ENCODE assay signal across 21 cellular contexts in genomic region chr7:19060870-19061269, GRCh38. TPM values are rescaled to one million over a fixed set of nuclear protein-coding genes. Genes with fewer than 3 reads are reported as not detected.
DNase-seq lines count a peak whose midpoint lies in the region; ATAC-seq, FAIRE-seq and TF ChIP-seq lines count a peak whose summit lies in the region.
"Had no signal": no experiment of that assay in that cellular context is flagged by ENCODE, and none has a peak within 500 bp of the region (broad histone marks: within the 10 kb centered on the region; RNA-seq: fewer than 3 reads in every experiment).

No MANE protein-coding gene starts in this region.

- no peaks in the 10 kb centered on the region for H3K36me3 ChIP-seq in astrocyte (ENCODE audit: insufficient read depth, low read length)
- H3K36me3 ChIP-seq: BE2C, heart left ventricle, thoracic aorta had no signal

- no peak overlapping the region for H3K27ac ChIP-seq in astrocyte (ENCODE audit: low read depth, low read length)
- H3K27ac ChIP-seq: heart left ventricle, thoracic aorta had no signal

- TF ChIP-seq CTCF in AG09319 (IDR thresholded peaks at IDR 0.05; ENCODE audit: low read depth, low read length) (no peak), HFF-Myc (IDR thresholded peaks at IDR 0.05; ENCODE audit: low read depth, low read length, missing control alignments) (no peak), astrocyte (IDR thresholded peaks at IDR 0.05; ENCODE audit: insufficient read depth, low read depth, low read length) (no peak), fibroblast of villous mesenchyme (IDR thresholded peaks at IDR 0.05; ENCODE audit: insufficient read depth, low read depth, low read length) (no peak)

- H3K4me1 Mint-ChIP-seq in astrocyte (ENCODE audit: low read depth, unreplicated experiment): no peaks in the 10 kb centered on the region
- H3K4me1 Mint-ChIP-seq: activated CD4-positive, alpha-beta T cell treated with anti-CD3 and anti-CD28 coated beads for 36 hours; naive thymus-derived CD8-positive, alpha-beta T cell had no signal

- ATAC-seq in HG03439 (IDR thresholded peaks at IDR 0.05; ENCODE audit: unreplicated experiment) (no peak), GM18867 (IDR thresholded peaks at IDR 0.05; ENCODE audit: unreplicated experiment) (no peak)
- ATAC-seq: activated CD4-positive, alpha-beta T cell treated with anti-CD3 and anti-CD28 coated beads for 36 hours; HCT116; heart left ventricle; naive thymus-derived CD8-positive, alpha-beta T cell had no signal

- no peak overlapping the region for H3K4me2 ChIP-seq in astrocyte (ENCODE audit: low read length)

- no peak overlapping the region for H2AFZ ChIP-seq in astrocyte (ENCODE audit: low read depth, low read length)

- H3K27me3 ChIP-seq in astrocyte (ENCODE audit: insufficient read depth, low read length): no peaks in the 10 kb centered on the region
- H3K27me3 ChIP-seq: BE2C, heart left ventricle had no signal

- H3K4me1 ChIP-seq in astrocyte (ENCODE audit: insufficient read depth, low read length): no peaks in the 10 kb centered on the region
- H3K4me1 ChIP-seq: heart left ventricle had no signal

- DNase-seq in AG09319 (ENCODE audit: extremely low read depth, low read depth): peak; percentile 60
- peak; percentile 72 for DNase-seq in HFF-Myc (ENCODE audit: extremely low read depth, low read depth)
- DNase-seq in astrocyte (ENCODE audit: low read depth): peak; percentile 5
- peak; percentile 65 for DNase-seq in fibroblast of villous mesenchyme (ENCODE audit: low read depth)
- DNase-seq in activated CD4-positive, alpha-beta T cell treated with anti-CD3 and anti-CD28 coated beads for 4 hours: no peak
- DNase-seq in activated CD4-positive, alpha-beta T cell treated with anti-CD3 and anti-CD28 coated beads, Interleukin-2, amount 50 U/mL, for 4 hours: no peak
- DNase-seq: activated CD4-positive, alpha-beta T cell treated with anti-CD3 and anti-CD28 coated beads for 36 hours; activated effector memory CD4-positive, alpha-beta T cell treated with anti-CD3 and anti-CD28 coated beads, Interleukin-2, amount 50 U/mL, for 16 hours; BE2C; heart left ventricle; naive thymus-derived CD8-positive, alpha-beta T cell; NCI-H1694 treated with DMSO at 0.1 percent for 48 hours; NCI-H345; SIG-M5 had no signal

- H3K9ac ChIP-seq in astrocyte (ENCODE audit: low read length): no peak overlapping the region

- no peaks in the 10 kb centered on the region for H4K20me1 ChIP-seq in astrocyte (ENCODE audit: insufficient read depth, low read length)

- no peak overlapping the region for H3K4me3 Mint-ChIP-seq in astrocyte (ENCODE audit: unreplicated experiment)
- H3K4me3 Mint-ChIP-seq: activated CD4-positive, alpha-beta T cell treated with anti-CD3 and anti-CD28 coated beads for 36 hours; naive thymus-derived CD8-positive, alpha-beta T cell had no signal

- FAIRE-seq in astrocyte (lab: Jason Lieb, UNC): peak; percentile 84
- FAIRE-seq: GM18507, HTR-8/SVneo had no signal

- no peaks in the 10 kb centered on the region for H3K27me3 Mint-ChIP-seq in astrocyte (ENCODE audit: low read depth, unreplicated experiment)
- H3K27me3 Mint-ChIP-seq: activated CD4-positive, alpha-beta T cell treated with anti-CD3 and anti-CD28 coated beads for 36 hours had no signal

- no peak overlapping the region for H3K4me3 ChIP-seq in HFF-Myc (replicated peaks; ENCODE audit: low read depth, low read length)
- no peak overlapping the region for H3K4me3 ChIP-seq in astrocyte (ENCODE audit: insufficient read depth, low read depth, low read length)
- H3K4me3 ChIP-seq in fibroblast of villous mesenchyme (ENCODE audit: low read depth, low read length): no peak overlapping the region
- H3K4me3 ChIP-seq: heart left ventricle, thoracic aorta had no signal

- no peaks in the 10 kb centered on the region for H3K36me3 Mint-ChIP-seq in astrocyte (ENCODE audit: low read depth, unreplicated experiment)
- H3K36me3 Mint-ChIP-seq: naive thymus-derived CD8-positive, alpha-beta T cell had no signal

- H3K9me3 Mint-ChIP-seq in astrocyte (ENCODE audit: unreplicated experiment): peaks cover 3% of the 10 kb centered on the region

- no peak overlapping the region for H3K27ac Mint-ChIP-seq in astrocyte (ENCODE audit: unreplicated experiment)
- H3K27ac Mint-ChIP-seq: activated CD4-positive, alpha-beta T cell treated with anti-CD3 and anti-CD28 coated beads for 36 hours; naive thymus-derived CD8-positive, alpha-beta T cell had no signal

- no peaks in the 10 kb centered on the region for H3K79me2 ChIP-seq in astrocyte (ENCODE audit: insufficient read depth, low read length)

- no peaks in the 10 kb centered on the region for H3K9me3 ChIP-seq in astrocyte (ENCODE audit: insufficient read depth, low read depth, low read length)
- H3K9me3 ChIP-seq: BE2C, heart left ventricle, thoracic aorta had no signal

RNA-seq across cellular contexts. Expression of gene TWIST1, which starts 56.6 kb away (rescaled TPM):
- 5.0 and 5.7 TPM in 2 replicates for total RNA-seq in astrocyte
- 16.4 and 19.3 TPM in 2 replicates for total RNA-seq in fibroblast of villous mesenchyme
- total RNA-seq: lung microvascular endothelial cell; naive thymus-derived CD8-positive, alpha-beta T cell had no signal

Comparison
In these comparisons a context has a peak if more than half of its experiments do, and no peak if none do; other contexts are left out.
1. DNase-seq: peak in AG09319 (single experiment), HFF-Myc (single experiment), astrocyte (single experiment) and fibroblast of villous mesenchyme (single experiment); none in activated CD4-positive, alpha-beta T cell treated with anti-CD3 and anti-CD28 coated beads for 4 hours (0 of 2) and activated CD4-positive, alpha-beta T cell treated with anti-CD3 and anti-CD28 coated beads, Interleukin-2, amount 50 U/mL, for 4 hours (0 of 2).